ENCODE assay signal across 16 cellular contexts in the genomic region with DNA sequence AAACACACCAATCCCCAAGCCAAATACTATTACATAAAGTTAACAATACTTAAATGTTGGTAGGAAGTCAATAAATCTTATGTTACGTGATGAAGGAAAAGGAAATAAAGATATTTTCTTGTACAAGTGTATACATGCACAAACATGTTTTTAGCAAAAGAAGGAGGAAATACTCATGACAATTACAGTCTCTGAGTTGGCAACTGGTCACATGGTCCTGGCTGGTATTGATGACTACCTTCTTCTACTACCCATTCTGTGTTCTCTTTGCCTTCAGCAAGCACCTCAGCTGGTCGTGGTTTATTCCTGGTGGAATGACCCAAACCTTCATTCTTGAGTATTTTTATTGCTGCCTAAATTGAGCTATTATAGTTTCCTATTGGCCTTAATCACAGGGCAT.
DNase-seq lines count a peak whose midpoint lies in the region; ATAC-seq and TF ChIP-seq lines count a peak whose summit lies in the region.
"Had no signal": no experiment of that assay in that cellular context is flagged by ENCODE, and none has a peak within 500 bp of the region (broad histone marks: within the 10 kb centered on the region; RNA-seq: fewer than 3 reads in every experiment).

No MANE protein-coding gene starts in this region.

- H3K4me1 Mint-ChIP-seq in activated T-cell treated with anti-CD3 and anti-CD28 coated beads, Interleukin-2, amount 50 U/mL, for 24 hours (ENCODE audit: low read depth) = peaks cover 19% of the 10 kb centered on the region
- H3K4me1 Mint-ChIP-seq in activated T-cell treated with anti-CD3 and anti-CD28 coated beads, Interleukin-2, amount 50 U/mL, for 4 hours (ENCODE audit: low read depth) = peaks cover 10% of the 10 kb centered on the region
- H3K4me1 Mint-ChIP-seq in endodermal cell (peaks cover 33% of the 10 kb centered on the region), memory B cell (peaks cover 2% of the 10 kb centered on the region)
- peaks cover 6% of the 10 kb centered on the region for H3K4me1 Mint-ChIP-seq in activated T-helper 1 cell treated with anti-CD3 and anti-CD28 coated beads, Interleukin-12 subunit alpha, Interleukin-12 subunit beta, Interleukin-2, Interleukin-4 antibody, amounts not matched to agents 30 ng/mL and 10 ng/mL and 1 ng/mL, durations not matched to agents 14 hours and 24 hours and 36 hours (ENCODE audit: low read depth)
- H3K4me1 Mint-ChIP-seq: B cell had no signal

- no peaks in the 10 kb centered on the region for H3K9me3 ChIP-seq in endodermal cell (ENCODE audit: control insufficient read depth, low read length)
- H3K9me3 ChIP-seq: Peyer's patch had no signal

- H3K4me3 Mint-ChIP-seq in activated T-cell treated with anti-CD3 and anti-CD28 coated beads, Interleukin-2, amount 50 U/mL, for 24 hours = no peak overlapping the region
- no peak overlapping the region for H3K4me3 Mint-ChIP-seq in activated T-cell treated with anti-CD3 and anti-CD28 coated beads, Interleukin-2, amount 50 U/mL, for 4 hours
- H3K4me3 Mint-ChIP-seq in endodermal cell (peak overlapping the region; percentile 24), memory B cell (no peak overlapping the region)
- no peak overlapping the region for H3K4me3 Mint-ChIP-seq in activated T-helper 1 cell treated with anti-CD3 and anti-CD28 coated beads, Interleukin-12 subunit alpha, Interleukin-12 subunit beta, Interleukin-2, Interleukin-4 antibody, amounts not matched to agents 30 ng/mL and 10 ng/mL and 1 ng/mL, durations not matched to agents 14 hours and 24 hours and 36 hours
- H3K4me3 Mint-ChIP-seq: B cell had no signal

- H3K4me1 ChIP-seq in endodermal cell (ENCODE audit: control insufficient read depth, insufficient read depth, low read length) = peaks cover 6% of the 10 kb centered on the region
- H3K4me1 ChIP-seq: Peyer's patch had no signal

- DNase-seq in activated T-cell treated with anti-CD3 and anti-CD28 coated beads, Interleukin-2, amount 50 U/mL, for 24 hours = no peak
- no peak for DNase-seq in activated T-cell treated with anti-CD3 and anti-CD28 coated beads, Interleukin-2, amount 50 U/mL, for 4 hours
- DNase-seq in HPDE6-E6E7 (ENCODE audit: extremely low spot score) = peak; percentile 5
- DNase-seq in endodermal cell = no peak
- no peak for DNase-seq in memory B cell (ENCODE audit: low spot score in 2 of 2)
- no peak for DNase-seq in iPS-NIHi7 (ENCODE audit: extremely low spot score)
- no peak for DNase-seq in activated T-helper 1 cell treated with anti-CD3 and anti-CD28 coated beads, Interleukin-12 subunit alpha, Interleukin-12 subunit beta, Interleukin-2, Interleukin-4 antibody, amounts not matched to agents 30 ng/mL and 10 ng/mL and 1 ng/mL, durations not matched to agents 14 hours and 24 hours and 36 hours (ENCODE audit: low spot score)
- DNase-seq: DMS79 treated with DMSO at 0.1 percent for 48 hours; NCI-H1105; NCI-H1694 treated with DMSO at 0.1 percent for 48 hours; NCI-H510A; NCI-H748 treated with DMSO at 0.1 percent for 48 hours; NK-92 treated with Interleukin-12 subunit alpha and Interleukin-12 subunit beta, amount 100 ng/mL, for 24 hours; Peyer's patch had no signal

- H3K27me3 ChIP-seq in endodermal cell (ENCODE audit: control insufficient read depth, insufficient read depth, low read length, poor library complexity, severe bottlenecking) = no peaks in the 10 kb centered on the region
- H3K27me3 ChIP-seq: Peyer's patch had no signal

- ATAC-seq in activated T-cell treated with anti-CD3 and anti-CD28 coated beads, Interleukin-2, amount 50 U/mL, for 4 hours = no peak
- ATAC-seq in memory B cell (ENCODE audit: low read depth) (no peak), GM19023 (IDR thresholded peaks at IDR 0.05; ENCODE audit: unreplicated experiment) (no peak)

- intact Hi-C loops in activated T-helper 1 cell treated with anti-CD3 and anti-CD28 coated beads, Interleukin-12 subunit alpha, Interleukin-12 subunit beta, Interleukin-2, Interleukin-4 antibody, amounts not matched to agents 30 ng/mL and 10 ng/mL and 1 ng/mL, durations not matched to agents 14 hours and 24 hours and 36 hours (cut with micrococcal nuclease) = no loop called here

- H3K27ac Mint-ChIP-seq in activated T-cell treated with anti-CD3 and anti-CD28 coated beads, Interleukin-2, amount 50 U/mL, for 24 hours = peak overlapping the region; percentile 5
- H3K27ac Mint-ChIP-seq in endodermal cell (peak overlapping the region; percentile 5), memory B cell (peak overlapping the region; percentile 71)
- no peak overlapping the region for H3K27ac Mint-ChIP-seq in activated T-helper 1 cell treated with anti-CD3 and anti-CD28 coated beads, Interleukin-12 subunit alpha, Interleukin-12 subunit beta, Interleukin-2, Interleukin-4 antibody, amounts not matched to agents 30 ng/mL and 10 ng/mL and 1 ng/mL, durations not matched to agents 14 hours and 24 hours and 36 hours

- peaks cover 94% of the 10 kb centered on the region for H3K36me3 Mint-ChIP-seq in activated T-cell treated with anti-CD3 and anti-CD28 coated beads, Interleukin-2, amount 50 U/mL, for 24 hours (ENCODE audit: low read depth)
- H3K36me3 Mint-ChIP-seq in activated T-cell treated with anti-CD3 and anti-CD28 coated beads, Interleukin-2, amount 50 U/mL, for 4 hours (ENCODE audit: insufficient read depth) = peaks cover 66% of the 10 kb centered on the region
- peaks cover 91% of the 10 kb centered on the region for H3K36me3 Mint-ChIP-seq in endodermal cell (ENCODE audit: low read depth)
- peaks cover 40% of the 10 kb centered on the region for H3K36me3 Mint-ChIP-seq in memory B cell
- H3K36me3 Mint-ChIP-seq in activated T-helper 1 cell treated with anti-CD3 and anti-CD28 coated beads, Interleukin-12 subunit alpha, Interleukin-12 subunit beta, Interleukin-2, Interleukin-4 antibody, amounts not matched to agents 30 ng/mL and 10 ng/mL and 1 ng/mL, durations not matched to agents 14 hours and 24 hours and 36 hours (ENCODE audit: low read depth) = peaks cover 59% of the 10 kb centered on the region

- no peak overlapping the region for H3K27ac ChIP-seq in endodermal cell (ENCODE audit: low read depth, low read length)
- H3K27ac ChIP-seq: Peyer's patch had no signal

- TF ChIP-seq CTCF in endodermal cell (conservative IDR thresholded peaks at IDR 0.05) = no peak

- H3K36me3 ChIP-seq in endodermal cell (ENCODE audit: control insufficient read depth, insufficient read depth, low read length) = peaks cover 83% of the 10 kb centered on the region

- no peaks in the 10 kb centered on the region for H3K9me3 Mint-ChIP-seq in activated T-cell treated with anti-CD3 and anti-CD28 coated beads, Interleukin-2, amount 50 U/mL, for 24 hours
- H3K9me3 Mint-ChIP-seq in activated T-cell treated with anti-CD3 and anti-CD28 coated beads, Interleukin-2, amount 50 U/mL, for 4 hours = no peaks in the 10 kb centered on the region
- H3K9me3 Mint-ChIP-seq in endodermal cell = no peaks in the 10 kb centered on the region
- H3K9me3 Mint-ChIP-seq in memory B cell = no peaks in the 10 kb centered on the region
- no peaks in the 10 kb centered on the region for H3K9me3 Mint-ChIP-seq in activated T-helper 1 cell treated with anti-CD3 and anti-CD28 coated beads, Interleukin-12 subunit alpha, Interleukin-12 subunit beta, Interleukin-2, Interleukin-4 antibody, amounts not matched to agents 30 ng/mL and 10 ng/mL and 1 ng/mL, durations not matched to agents 14 hours and 24 hours and 36 hours

- 89% methylated on average over 2 of the region's 2 CpGs; no CpG with 5 or more reads in 1 of the 2 experiments for WGBS in endodermal cell (ENCODE audit: insufficient coverage in 1 of 2, insufficient read length in 1 of 2), 2 experiments

- no peak overlapping the region for H3K9ac ChIP-seq in endodermal cell (ENCODE audit: extremely low read depth, low read length, poor library complexity, severe bottlenecking)

- H3K4me3 ChIP-seq in endodermal cell (ENCODE audit: low read length) = no peak overlapping the region
- H3K4me3 ChIP-seq: Peyer's patch had no signal

- H3K27me3 Mint-ChIP-seq in activated T-cell treated with anti-CD3 and anti-CD28 coated beads, Interleukin-2, amount 50 U/mL, for 24 hours = no peaks in the 10 kb centered on the region
- H3K27me3 Mint-ChIP-seq in activated T-cell treated with anti-CD3 and anti-CD28 coated beads, Interleukin-2, amount 50 U/mL, for 4 hours (ENCODE audit: low read depth) = no peaks in the 10 kb centered on the region
- H3K27me3 Mint-ChIP-seq in endodermal cell (ENCODE audit: insufficient read depth) (no peaks in the 10 kb centered on the region), memory B cell (no peaks in the 10 kb centered on the region)
- no peaks in the 10 kb centered on the region for H3K27me3 Mint-ChIP-seq in activated T-helper 1 cell treated with anti-CD3 and anti-CD28 coated beads, Interleukin-12 subunit alpha, Interleukin-12 subunit beta, Interleukin-2, Interleukin-4 antibody, amounts not matched to agents 30 ng/mL and 10 ng/mL and 1 ng/mL, durations not matched to agents 14 hours and 24 hours and 36 hours (ENCODE audit: insufficient read depth)
- H3K27me3 Mint-ChIP-seq: B cell had no signal
